Comparison of ENCODE assay signal across 8 cellular contexts in the genomic region with DNA sequence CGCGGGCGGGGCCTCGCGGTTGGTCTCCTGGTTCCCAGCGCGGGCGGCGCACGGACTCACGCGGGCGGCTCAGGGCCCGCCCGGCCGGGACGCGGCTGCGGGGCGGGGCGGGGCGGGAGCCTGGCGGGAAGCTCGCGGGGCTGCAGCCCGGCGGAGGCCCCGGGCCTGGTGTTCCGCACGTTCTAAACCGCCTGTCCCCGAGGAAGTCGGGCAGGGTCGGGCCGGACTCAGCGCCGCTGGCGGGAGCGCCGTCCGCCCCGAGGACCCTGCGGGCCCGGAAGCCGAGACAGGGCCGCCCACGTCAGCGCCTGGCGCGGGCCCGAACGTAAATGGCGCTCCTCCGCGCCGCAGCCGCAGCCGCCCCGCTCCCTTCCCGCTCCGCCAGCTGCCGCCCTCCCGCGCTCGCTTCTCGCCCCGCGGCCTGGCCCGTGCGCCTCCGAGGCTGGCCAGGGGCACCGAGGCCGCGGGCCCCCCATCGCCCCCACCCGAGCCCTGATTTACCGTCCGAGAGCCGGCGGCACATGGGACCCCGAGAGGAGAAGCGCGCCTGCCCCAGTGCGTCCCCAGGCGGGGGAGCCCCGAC. TPM values are rescaled to one million over a fixed set of nuclear protein-coding genes. Genes with fewer than 3 reads are reported as not detected.
DNase-seq lines count a peak whose midpoint lies in the region; ATAC-seq and TF ChIP-seq lines count a peak whose summit lies in the region.

No MANE protein-coding gene starts in this region.

- no peaks in the 10 kb centered on the region for H3K4me1 ChIP-seq in KMS-11 (ENCODE audit: low read depth, poor library complexity, severe bottlenecking)
- H3K4me1 ChIP-seq in heart right ventricle: peaks cover 43 to 60% (median 51%) of the 10 kb centered on the region in 9 donors
- peaks cover 47 to 62% (median 48%) of the 10 kb centered on the region in 4 donors for H3K4me1 ChIP-seq in upper lobe of left lung

- peak overlapping the region; percentile 97 for H3K9ac ChIP-seq in KMS-11
- peak overlapping the region; percentile 98 for H3K9ac ChIP-seq in SU-DHL-6 (ENCODE audit: low read length)

- TF ChIP-seq POLR2A in upper lobe of left lung (IDR thresholded peaks at IDR 0.05): peak in 3 of 4 donors; percentile 50 to 82 (median 55)

- H3K27ac ChIP-seq in KMS-11 (peak overlapping the region; percentile 86), SU-DHL-6 (ENCODE audit: low read depth, low read length) (peak overlapping the region; percentile 89), heart right ventricle (peak overlapping the region; percentile 91 to 99 (median 98)), upper lobe of left lung (peak overlapping the region; percentile 95 to 99 (median 98))

- peak overlapping the region; percentile 48 for H3K4me2 ChIP-seq in KMS-11
- H3K4me2 ChIP-seq in SU-DHL-6 (ENCODE audit: low read depth, low read length, poor library complexity, severe bottlenecking): peak overlapping the region; percentile 91

- WGBS in heart right ventricle, 2 donors: 0% methylated on average over 54 to 86 of the region's 86 CpGs
- 0% methylated on average over 15 of the region's 86 CpGs; no CpG with 5 or more reads in 1 of the 2 donors for WGBS in upper lobe of left lung, 2 donors

- H2AFZ ChIP-seq in KMS-11 (ENCODE audit: low read depth) (peak overlapping the region; percentile 73), SU-DHL-6 (ENCODE audit: low read depth, low read length, severe bottlenecking) (peak overlapping the region; percentile 86)

- peak; percentile 54 for ATAC-seq in GM21723 (IDR thresholded peaks at IDR 0.05; ENCODE audit: unreplicated experiment)
- peak; percentile 58 for ATAC-seq in activated naive CD8-positive, alpha-beta T cell treated with anti-CD3 and anti-CD28 coated beads, Interleukin-2, amount 50 U/mL, for 24 hours
- ATAC-seq in heart right ventricle: peak; percentile 40 to 75 (median 66)
- peak; percentile 45 to 85 for ATAC-seq in upper lobe of left lung (ENCODE audit: low FRiP score in 2 of 2)

- peaks cover under 1% of the 10 kb centered on the region for H3K9me3 Mint-ChIP-seq in activated naive CD8-positive, alpha-beta T cell treated with anti-CD3 and anti-CD28 coated beads, Interleukin-2, amount 50 U/mL, for 24 hours

- H3F3A ChIP-seq in SU-DHL-6 (ENCODE audit: insufficient read depth): no peaks in the 10 kb centered on the region

- H3K4me1 Mint-ChIP-seq in activated naive CD8-positive, alpha-beta T cell treated with anti-CD3 and anti-CD28 coated beads, Interleukin-2, amount 50 U/mL, for 24 hours: peaks cover 72% of the 10 kb centered on the region

- H3K27ac Mint-ChIP-seq in activated naive CD8-positive, alpha-beta T cell treated with anti-CD3 and anti-CD28 coated beads, Interleukin-2, amount 50 U/mL, for 24 hours: peak overlapping the region; percentile 97

- H3K36me3 ChIP-seq in KMS-11 (ENCODE audit: insufficient read depth): no peaks in the 10 kb centered on the region
- peaks cover 4% of the 10 kb centered on the region; the same call in 1 of the 2 replicates for H3K36me3 ChIP-seq in SU-DHL-6 (ENCODE audit: low read length)
- H3K36me3 ChIP-seq in heart right ventricle: peaks cover 0 to 13% (median 0%) of the 10 kb centered on the region in 9 donors
- peaks cover 0 to 4% (median 0%) of the 10 kb centered on the region in 4 donors for H3K36me3 ChIP-seq in upper lobe of left lung

- no peaks in the 10 kb centered on the region for H3K27me3 ChIP-seq in KMS-11 (ENCODE audit: insufficient read depth, low read depth)
- no peaks in the 10 kb centered on the region for H3K27me3 ChIP-seq in SU-DHL-6 (ENCODE audit: low read length)
- H3K27me3 ChIP-seq in heart right ventricle: no peaks in the 10 kb centered on the region
- H3K27me3 ChIP-seq in upper lobe of left lung: no peaks in the 10 kb centered on the region

- TF ChIP-seq EP300 in upper lobe of left lung (IDR thresholded peaks at IDR 0.05): no peak

- peak overlapping the region; percentile 85 for H3K4me3 Mint-ChIP-seq in activated naive CD8-positive, alpha-beta T cell treated with anti-CD3 and anti-CD28 coated beads, Interleukin-2, amount 50 U/mL, for 24 hours

- H3K9me2 ChIP-seq in SU-DHL-6 (replicated peaks; ENCODE audit: insufficient read depth, low read length): no peaks in the 10 kb centered on the region

- H3K79me2 ChIP-seq in KMS-11 (ENCODE audit: insufficient read depth, low read depth): peaks cover 34% of the 10 kb centered on the region
- peaks cover 51% of the 10 kb centered on the region for H3K79me2 ChIP-seq in SU-DHL-6 (ENCODE audit: insufficient read depth, low read length)

- H3K36me3 Mint-ChIP-seq in activated naive CD8-positive, alpha-beta T cell treated with anti-CD3 and anti-CD28 coated beads, Interleukin-2, amount 50 U/mL, for 24 hours (ENCODE audit: low read depth): peaks cover 30% of the 10 kb centered on the region

- no peaks in the 10 kb centered on the region for H3K27me3 Mint-ChIP-seq in activated naive CD8-positive, alpha-beta T cell treated with anti-CD3 and anti-CD28 coated beads, Interleukin-2, amount 50 U/mL, for 24 hours

- H3K9me3 ChIP-seq in SU-DHL-6 (ENCODE audit: insufficient read depth, low read length) (no peaks in the 10 kb centered on the region), heart right ventricle (peaks cover 0 to 14% (median 0%) of the 10 kb centered on the region in 11 donors), upper lobe of left lung (no peaks in the 10 kb centered on the region)

- DNase-seq in GDM1 (lab: John Stamatoyannopoulos, UW) (peak; percentile 84), heart right ventricle (peak; percentile 85 to 89), posterior vena cava (ENCODE audit: low spot score) (peak; percentile 96), upper lobe of left lung (peak; percentile 92 to 98)
- DNase-seq in activated naive CD8-positive, alpha-beta T cell treated with anti-CD3 and anti-CD28 coated beads, Interleukin-2, amount 50 U/mL, for 24 hours: peak; percentile 82

- H4K20me1 ChIP-seq in KMS-11 (ENCODE audit: insufficient read depth): no peaks in the 10 kb centered on the region
- no peaks in the 10 kb centered on the region; the same call in 1 of the 2 replicates for H4K20me1 ChIP-seq in SU-DHL-6 (ENCODE audit: low read depth, low read length)

- intact Hi-C loops in heart right ventricle (cut with DNase I): loop anchor here in 8 of 10 donors (1.0 to 5.0 kb wide), 8 partner anchors 16 to 98 kb away; partner anchors contain the start of genes UVSSA (in 5 of the 8) and SPON2 (in 1 of the 8)
- intact Hi-C loops in posterior vena cava (cut with DNase I): loop anchor here in 1 of 2 donors (2.0 to 10.0 kb wide), 2 partner anchors 84 to 98 kb away; partner anchors contain the start of gene UVSSA

- TF ChIP-seq CTCF in KMS-11 (conservative IDR thresholded peaks at IDR 0.05; ENCODE audit: low read depth, low read length) (no peak), SU-DHL-6 (IDR thresholded peaks at IDR 0.05; ENCODE audit: insufficient read depth, low read length, poor library complexity, severe bottlenecking) (no peak), heart right ventricle (IDR thresholded peaks at IDR 0.05) (peak in 1 of 9 donors; percentile 17), upper lobe of left lung (IDR thresholded peaks at IDR 0.05) (peak in 2 of 6 experiments; percentile 7 to 20)

- H3K4me3 ChIP-seq in KMS-11 (IDR thresholded peaks at IDR 0.05; ENCODE audit: insufficient read depth, low read depth, low read length): peak overlapping the region; percentile 8
- H3K4me3 ChIP-seq in SU-DHL-6 (ENCODE audit: insufficient read depth, low read length, poor library complexity, severe bottlenecking): peak overlapping the region; percentile 76
- peak overlapping the region; percentile 45 to 86 (median 78) for H3K4me3 ChIP-seq in heart right ventricle
- peak overlapping the region; percentile 52 to 95 (median 77) for H3K4me3 ChIP-seq in upper lobe of left lung

RNA-seq across cellular contexts. Expression of gene CTBP1, which starts 0.3 kb away (rescaled TPM):
- 100 to 1,000 TPM; 115 to 132 (median 122) TPM for total RNA-seq in heart right ventricle
- 100 to 1,000 TPM in 1 of 2 donors, 10 to 100 TPM in 1; 98.6 to 105 TPM for polyA plus RNA-seq in heart right ventricle
- total RNA-seq in posterior vena cava: 100 to 1,000 TPM; 109 to 113 TPM
- 100 to 1,000 TPM; 142 to 483 (median 213) TPM for total RNA-seq in upper lobe of left lung

RNA-seq across cellular contexts. Expression of gene MAEA, which starts 40.5 kb away (rescaled TPM):
- total RNA-seq in heart right ventricle: 10 to 100 TPM; 39.1 to 72.8 (median 50.3) TPM
- 10 to 100 TPM; 43.2 to 55.7 TPM for polyA plus RNA-seq in heart right ventricle
- 10 to 100 TPM; 37.5 to 43.7 TPM for total RNA-seq in posterior vena cava
- 100 to 1,000 TPM in 1 of 6 donors, 10 to 100 TPM in 5; 58.5 to 289 (median 73.0) TPM for total RNA-seq in upper lobe of left lung

Comparison
In these comparisons a context has a peak if more than half of its experiments do, and no peak if none do; other contexts are left out.
1. Peak in every context shown above with its lines: DNase-seq, ATAC-seq, H3K4me3 ChIP-seq and H3K27ac ChIP-seq.
2. H3K4me3 ChIP-seq: peak in every context shown above with its lines; median percentile 78 in heart right ventricle; 77 in upper lobe of left lung; 76 in SU-DHL-6; 8 in KMS-11.